In the genomic region with DNA sequence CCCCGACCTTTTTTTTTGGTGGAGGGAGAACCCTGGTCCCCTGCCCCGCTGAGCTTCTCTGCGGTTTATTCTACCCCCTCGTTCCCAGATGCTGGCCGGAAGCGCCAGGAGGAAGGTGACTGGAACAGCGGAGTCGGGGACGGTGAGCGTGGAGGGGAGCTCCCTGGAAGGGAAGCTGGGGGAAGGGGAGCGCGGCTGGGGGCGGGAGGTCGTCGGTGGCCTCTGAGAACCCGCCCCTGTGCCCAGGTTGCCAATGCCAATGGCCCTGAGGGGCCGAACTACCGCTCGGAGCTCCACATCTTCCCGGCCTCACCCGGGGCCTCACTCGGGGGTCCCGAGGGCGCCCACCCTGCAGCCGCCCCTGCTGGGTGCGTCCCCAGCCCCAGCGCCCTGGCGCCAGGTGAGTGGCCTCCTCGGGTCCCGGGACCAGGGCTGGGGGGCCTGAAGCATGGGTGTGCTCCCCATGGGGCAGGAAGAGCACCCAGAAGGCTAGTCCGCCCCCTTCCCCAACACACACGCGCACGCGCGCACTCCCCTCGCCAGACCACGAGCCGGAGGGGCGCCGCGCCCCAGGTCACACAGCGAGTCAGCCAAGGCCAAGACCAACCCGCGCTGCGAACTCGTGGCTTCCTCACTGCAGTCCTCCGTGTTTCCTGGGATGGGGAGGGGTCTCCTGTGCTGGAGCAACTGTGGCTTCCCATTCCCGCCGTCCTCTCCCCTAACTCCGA, we compare ENCODE assay signal across 9 cellular contexts. TPM values are rescaled to one million over a fixed set of nuclear protein-coding genes. Genes with fewer than 3 reads are reported as not detected.
A peak's percentile ranks its signal among the peaks of the same experiment; 100 is the strongest.
DNase-seq lines count a peak whose midpoint lies in the region; ATAC-seq and TF ChIP-seq lines count a peak whose summit lies in the region.
"Had no signal": no experiment of that assay in that cellular context is flagged by ENCODE, and none has a peak within 500 bp of the region (broad histone marks: within the 10 kb centered on the region; RNA-seq: fewer than 3 reads in every experiment).

No MANE protein-coding gene starts in this region.

- CTCF ChIA-PET in AG04449 (lab: Yijun Ruan, JAX), result interaction anchor here (1.1 to 7.0 kb wide), 6 partner anchors 9 to 111 kb away, joined by 5 to 55 read pairs (median 8); a partner anchor contains a TSS

- H3K9ac ChIP-seq in colonic mucosa (ENCODE audit: low read depth in 2 of 2, low read length in 2 of 2) (peak overlapping the region; percentile 46 to 48), mucosa of rectum (ENCODE audit: low read depth in 1 of 2, low read length in 2 of 2) (peak overlapping the region in 1 of 2 donors; percentile 1)

- no peak for TF ChIP-seq CTCF in AG04449 (IDR thresholded peaks at IDR 0.05; ENCODE audit: insufficient read depth, low read length, missing control alignments)
- no peak for TF ChIP-seq CTCF in colonic mucosa (IDR thresholded peaks at IDR 0.05)

- ATAC-seq in HG02798 (IDR thresholded peaks at IDR 0.05; ENCODE audit: poor library complexity, unreplicated experiment), result peak; percentile 16
- peak; percentile 6 for ATAC-seq in aorta (ENCODE audit: low FRiP score)

- 30 to 34% methylated on average over 48 to 51 of the region's 51 CpGs for WGBS in aorta, 2 donors

- peak overlapping the region; percentile 59 for H3K4me3 ChIP-seq in AG04449 (ENCODE audit: low read depth, low read length)
- peak overlapping the region; percentile 38 for H3K4me3 ChIP-seq in colonic mucosa
- peak overlapping the region; percentile 59 to 65 for H3K4me3 ChIP-seq in mucosa of rectum (ENCODE audit: low read length in 2 of 2)
- H3K4me3 ChIP-seq in aorta (ENCODE audit: low read length in 2 of 2), result no peak overlapping the region

- intact Hi-C loops in colonic mucosa (cut with DNase I) (no loop called here), aorta (cut with DNase I) (loop anchor here in 1 of 2 donors (10.0 kb wide), 1 partner anchor 217 kb away; no protein-coding TSS in a partner anchor)

- POLR2A ChIA-PET in AG04449 (lab: Yijun Ruan, JAX), result interaction anchor here (0.6 kb wide), 1 partner anchor 11 kb away, joined by 3 read pairs; no protein-coding TSS in a partner anchor

- H3K27me3 ChIP-seq in colonic mucosa (peaks cover 16% of the 10 kb centered on the region), mucosa of rectum (ENCODE audit: control insufficient read depth in 2 of 2, insufficient read depth in 2 of 2, low read length in 2 of 2) (peaks cover 14 to 17% of the 10 kb centered on the region in 2 donors), aorta (ENCODE audit: control insufficient read depth in 1 of 2, insufficient read depth in 2 of 2, low read length in 1 of 2) (no peaks in the 10 kb centered on the region)
- H3K27me3 ChIP-seq: adrenal gland had no signal

- H3K36me3 ChIP-seq in colonic mucosa, result no peaks in the 10 kb centered on the region
- H3K36me3 ChIP-seq in mucosa of rectum (ENCODE audit: control insufficient read depth in 2 of 2, insufficient read depth in 2 of 2, low read length in 2 of 2), result no peaks in the 10 kb centered on the region
- no peaks in the 10 kb centered on the region for H3K36me3 ChIP-seq in aorta (ENCODE audit: control insufficient read depth in 1 of 2, insufficient read depth in 2 of 2, low read length in 1 of 2)
- H3K36me3 ChIP-seq: adrenal gland had no signal

- DNase-seq in AG04449 (ENCODE audit: low read depth, low spot score) (no peak), colonic mucosa (no peak), aorta (peak in 1 of 2 donors; percentile 56), NCI-H1105 (lab: John Stamatoyannopoulos, UW) (no peak), NCI-H2171 (lab: John Stamatoyannopoulos, UW) (no peak), GM03348 (ENCODE audit: low spot score) (no peak)

- no peak overlapping the region for H3K27ac ChIP-seq in colonic mucosa
- H3K27ac ChIP-seq in mucosa of rectum (ENCODE audit: low read depth in 2 of 2, low read length in 2 of 2), result no peak overlapping the region
- no peak overlapping the region for H3K27ac ChIP-seq in aorta (ENCODE audit: low read depth in 1 of 2, low read length in 2 of 2)

- H3K4me1 ChIP-seq in colonic mucosa (no peaks in the 10 kb centered on the region), mucosa of rectum (ENCODE audit: control insufficient read depth in 2 of 2, insufficient read depth in 2 of 2, low read length in 2 of 2) (peaks cover 8 to 10% of the 10 kb centered on the region in 2 donors), aorta (ENCODE audit: control insufficient read depth in 1 of 2, insufficient read depth in 2 of 2, low read length in 2 of 2) (peaks cover 0 to 1% of the 10 kb centered on the region in 2 donors)

- no peaks in the 10 kb centered on the region for H3K9me3 ChIP-seq in colonic mucosa
- no peaks in the 10 kb centered on the region for H3K9me3 ChIP-seq in mucosa of rectum (ENCODE audit: control insufficient read depth in 2 of 2, low read length in 2 of 2)
- no peaks in the 10 kb centered on the region for H3K9me3 ChIP-seq in aorta (ENCODE audit: control insufficient read depth, low read length)
- H3K9me3 ChIP-seq: adrenal gland had no signal

RNA-seq across cellular contexts. Expression of a gene that starts 10.6 kb away (rescaled TPM):
- total RNA-seq in colonic mucosa, result under 1 TPM; 0.12 to 0.32 TPM
- total RNA-seq in aorta, result 10 to 100 TPM in 1 of 2 donors, 1 to 10 TPM in 1; 2.5 to 14.1 TPM
- 1 to 10 TPM; 2.0 to 2.8 TPM for polyA plus RNA-seq in aorta

RNA-seq across cellular contexts. Expression of a gene that starts 29.2 kb away (rescaled TPM):
- total RNA-seq in colonic mucosa (10 to 100 TPM; 40.0 to 42.6 TPM), aorta (10 to 100 TPM; 40.1 to 46.9 TPM)
- 10 to 100 TPM; 16.8 to 41.8 TPM for polyA plus RNA-seq in aorta

RNA-seq across cellular contexts. Expression of a gene that starts 31.2 kb away (rescaled TPM):
- total RNA-seq in colonic mucosa, result 10 to 100 TPM; 32.4 to 62.9 TPM
- total RNA-seq in aorta, result 100 to 1,000 TPM; 327 to 478 TPM
- 100 to 1,000 TPM; 228 to 486 TPM for polyA plus RNA-seq in aorta

Comparison
In these comparisons a context has a peak if more than half of its experiments do, and no peak if none do; other contexts are left out.
1. H3K4me3 ChIP-seq: peak in AG04449 (single experiment), colonic mucosa (single experiment) and mucosa of rectum (2 of 2); none in aorta (0 of 2).
2. RNA of a gene that starts 31.2 kb away (total RNA-seq): 327 to 478 TPM in aorta; 32.4 to 62.9 TPM in colonic mucosa; every median in the first group is over 4 times any median in the second.